9 cellular contexts compared by ENCODE assay signal in the genomic region with DNA sequence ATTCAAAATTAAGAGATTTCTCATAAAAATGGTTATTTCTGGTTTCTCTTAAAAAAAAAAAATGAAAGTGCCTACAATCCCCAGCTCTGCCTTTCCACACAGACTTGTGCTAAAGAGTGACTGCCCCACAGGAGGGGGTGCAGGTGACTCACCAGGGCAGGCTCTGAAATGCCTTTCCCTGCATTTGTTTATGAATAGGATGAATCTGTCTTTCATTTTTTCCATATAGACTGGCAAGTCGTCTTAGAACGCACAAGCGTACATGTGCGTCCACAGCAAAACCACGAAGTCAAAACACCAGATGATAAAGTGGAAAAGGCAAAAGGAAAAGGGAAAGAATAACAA.
DNase-seq lines count a peak whose midpoint lies in the region; ATAC-seq and TF ChIP-seq lines count a peak whose summit lies in the region.
"Had no signal": no experiment of that assay in that cellular context is flagged by ENCODE, and none has a peak within 500 bp of the region (broad histone marks: within the 10 kb centered on the region; RNA-seq: fewer than 3 reads in every experiment).

No MANE protein-coding gene starts in this region.

- CTCF ChIA-PET in mammary epithelial cell (lab: Charles Lee; ENCODE audit: low non-redundant PET): interaction anchor here (0.6 to 0.7 kb wide), 2 partner anchors 14 to 46 kb away, joined by 4 to 8 read pairs; no protein-coding TSS in a partner anchor

- H3K27ac ChIP-seq in GM23248: peak overlapping the region; percentile 37
- H3K27ac ChIP-seq in mammary epithelial cell (ENCODE audit: insufficient read depth, low read depth, low read length): peak overlapping the region; percentile 63

- WGBS in GM23248 (ENCODE audit: low coverage in 1 of 2, low lambda C conversion rate in 2 of 2, missing lambda C conversion rate in 2 of 2), 2 experiments: 0 to 2% methylated on average over 5 of the region's 5 CpGs
- WGBS in mammary epithelial cell (ENCODE audit: low coverage, missing lambda C conversion rate): 1% methylated on average over 5 of the region's 5 CpGs

- H3K79me2 ChIP-seq in GM23248 (ENCODE audit: insufficient read depth): no peaks in the 10 kb centered on the region
- H3K79me2 ChIP-seq in mammary epithelial cell (ENCODE audit: insufficient read depth, low read length): no peaks in the 10 kb centered on the region

- H3K4me3 ChIP-seq in GM23248 (peak overlapping the region; percentile 43), mammary epithelial cell (replicated peaks in 1 of 3; ENCODE audit: insufficient read depth in 1 of 3, low read depth in 2 of 3, low read length in 3 of 3) (no peak overlapping the region)

- H3K9ac ChIP-seq in GM23248 (0 out of 2 replicates have a peak overlapping the region, but pooled peaks have one; percentile 5), mammary epithelial cell (ENCODE audit: insufficient read depth, low read length) (no peak overlapping the region)

- H3F3A ChIP-seq in GM23248 (ENCODE audit: insufficient read depth): peaks cover 30% of the 10 kb centered on the region

- H3K4me2 ChIP-seq in GM23248 (ENCODE audit: unreplicated experiment) (peak overlapping the region; percentile 64), mammary epithelial cell (ENCODE audit: insufficient read depth, low read depth, low read length) (peak overlapping the region; percentile 48)

- in situ Hi-C loops in GM23248 (cut with MboI): no loop called here
- in situ Hi-C loops in mammary epithelial cell (cut with MboI; ENCODE audit: low sequenced_read_pairs in 2 of 2): no loop called here

- dilution Hi-C loops in mammary epithelial cell (cut with HindIII; ENCODE audit: low sequenced_read_pairs): no loop called here

- no TSS peak for BruUV-seq in mammary epithelial cell (replicated peaks; lab: Mats Ljungman, UMichigan)

- no peaks in the 10 kb centered on the region for H3K9me2 ChIP-seq in GM23248 (ENCODE audit: insufficient read depth)

- peak overlapping the region; percentile 18; the same call in 1 of the 2 replicates for H2AFZ ChIP-seq in GM23248
- peak overlapping the region; percentile 63 for H2AFZ ChIP-seq in mammary epithelial cell (ENCODE audit: low read depth, low read length)

- peak; percentile 87 for DNase-seq in GM23248
- DNase-seq in NCI-H226: peak; percentile 83
- DNase-seq in mammary epithelial cell: peak; percentile 85
- peak; percentile 92 for DNase-seq in non-pigmented ciliary epithelial cell (ENCODE audit: low read depth)
- no peak for DNase-seq in superior temporal gyrus (ENCODE audit: extremely low spot score)
- DNase-seq: effector CD4-positive, alpha-beta T cell; stimulated activated CD4-positive, alpha-beta T cell treated with anti-CD3 and anti-CD28 coated beads, Interleukin-4, amount 100 ng/mL, for 1 hour had no signal

- TF ChIP-seq CTCF in mammary epithelial cell (conservative IDR thresholded peaks at IDR 0.05 in 1 of 2, IDR thresholded peaks at IDR 0.05 in 1 of 2; ENCODE audit: extremely low read depth in 1 of 2, insufficient read depth in 1 of 2, low read depth in 1 of 2, low read length in 2 of 2): no peak

- H3K9me3 ChIP-seq in GM23248 (ENCODE audit: low read depth): no peaks in the 10 kb centered on the region
- H3K9me3 ChIP-seq in mammary epithelial cell (replicated peaks; ENCODE audit: insufficient read depth, low read length): no peaks in the 10 kb centered on the region

- no peaks in the 10 kb centered on the region for H4K20me1 ChIP-seq in GM23248 (ENCODE audit: insufficient read depth)
- no peaks in the 10 kb centered on the region for H4K20me1 ChIP-seq in mammary epithelial cell (ENCODE audit: insufficient read depth, low read length)

- intact Hi-C loops in mammary epithelial cell (cut with micrococcal nuclease): loop anchor here (5.0 kb wide), 1 partner anchor 390 kb away; no protein-coding TSS in a partner anchor

- H3K27me3 ChIP-seq in GM23248 (replicated peaks; ENCODE audit: insufficient read depth) (no peaks in the 10 kb centered on the region), mammary epithelial cell (ENCODE audit: insufficient read depth, low read length) (no peaks in the 10 kb centered on the region)

- ATAC-seq in GM18517 (IDR thresholded peaks at IDR 0.05; ENCODE audit: unreplicated experiment): no peak
- ATAC-seq in HG02759 (IDR thresholded peaks at IDR 0.05; ENCODE audit: unreplicated experiment): no peak

- H3K36me3 ChIP-seq in GM23248 (ENCODE audit: low read depth) (no peaks in the 10 kb centered on the region), mammary epithelial cell (ENCODE audit: insufficient read depth, low read length) (no peaks in the 10 kb centered on the region)

- H3K4me1 ChIP-seq in GM23248 (ENCODE audit: insufficient read depth) (peaks cover 24% of the 10 kb centered on the region), mammary epithelial cell (ENCODE audit: insufficient read depth, low read length) (peaks cover 45% of the 10 kb centered on the region)
